ENCODE assay signal across 2 cellular contexts in genomic region chr17:28282596-28282995, GRCh38.
TF ChIP-seq lines count a peak whose summit lies in the region.

No MANE protein-coding gene starts in this region.

TF ChIP-seq in A549, 52 proteins besides CTCF, POLR2A, EP300 and RAD21 (continued from another document):
- TF ChIP-seq FOSB (CRISPR knock-in tag; IDR thresholded peaks at IDR 0.05), result no peak
- TF ChIP-seq BHLHE40 (IDR thresholded peaks at IDR 0.05; ENCODE audit: low read depth, low read length), result no peak
- TF ChIP-seq ZFP36 (IDR thresholded peaks at IDR 0.05; ENCODE audit: borderline replicate concordance, partially characterized antibody), result no peak
- no peak for TF ChIP-seq SREBF2 (IDR thresholded peaks at IDR 0.05)
- no peak for TF ChIP-seq HOXA7 (CRISPR knock-in tag; IDR thresholded peaks at IDR 0.05)
- TF ChIP-seq PHF8 (IDR thresholded peaks at IDR 0.05; ENCODE audit: borderline replicate concordance, low read depth), result no peak
- no peak for TF ChIP-seq NR3C1 (IDR thresholded peaks at IDR 0.05)

TF ChIP-seq in HEK293, 187 proteins besides CTCF, POLR2A, EP300 and RAD21 (continued from another document and continues in another):
- TF ChIP-seq ZNF777 (tag by site-specific recombination; IDR thresholded peaks at IDR 0.05; ENCODE audit: borderline replicate concordance) (no peak), ZNF747 (tag by site-specific recombination; IDR thresholded peaks at IDR 0.05) (no peak), ZNF658 (tag by site-specific recombination; IDR thresholded peaks at IDR 0.05) (no peak), GFI1B (tag by site-specific recombination; IDR thresholded peaks at IDR 0.05) (no peak), ZFP3 (tag by site-specific recombination; IDR thresholded peaks at IDR 0.05; ENCODE audit: low read depth) (no peak), ZNF223 (tag by site-specific recombination; IDR thresholded peaks at IDR 0.05) (no peak), ZNF518A (tag by site-specific recombination; conservative IDR thresholded peaks at IDR 0.05; ENCODE audit: low read depth) (peak; percentile 56), ZNF610 (tag by site-specific recombination; IDR thresholded peaks at IDR 0.05; ENCODE audit: borderline replicate concordance) (no peak), ZNF354C (tag by site-specific recombination; IDR thresholded peaks at IDR 0.05; ENCODE audit: borderline replicate concordance, low read depth) (no peak), ZBTB8A (tag by site-specific recombination; IDR thresholded peaks at IDR 0.05) (peak; percentile 72), ZNF132 (tag by site-specific recombination; IDR thresholded peaks at IDR 0.05; ENCODE audit: borderline replicate concordance) (no peak), ZNF473 (tag by site-specific recombination; IDR thresholded peaks at IDR 0.05) (no peak), ZBTB48 (tag by site-specific recombination; IDR thresholded peaks at IDR 0.05) (no peak), MYNN (tag by site-specific recombination; IDR thresholded peaks at IDR 0.05; ENCODE audit: borderline replicate concordance) (no peak), ZNF701 (tag by site-specific recombination; IDR thresholded peaks at IDR 0.05) (no peak), ZEB2 (tag by site-specific recombination; IDR thresholded peaks at IDR 0.05) (peak; percentile 70; the same call in 1 of the 2 replicates), ZNF324 (tag by site-specific recombination; IDR thresholded peaks at IDR 0.05) (peak; percentile 55; the same call in 1 of the 2 replicates), ZNF280C (tag by site-specific recombination; IDR thresholded peaks at IDR 0.05) (no peak), ZNF416 (tag by site-specific recombination; IDR thresholded peaks at IDR 0.05) (no peak), ZFHX2 (tag by site-specific recombination; conservative IDR thresholded peaks at IDR 0.05) (peak; percentile 77), ZNF837 (tag by site-specific recombination; IDR thresholded peaks at IDR 0.05) (no peak), ZNF10 (tag by site-specific recombination; IDR thresholded peaks at IDR 0.05) (no peak), ZNF146 (tag by site-specific recombination; IDR thresholded peaks at IDR 0.05) (no peak), ZNF639 (tag by site-specific recombination; IDR thresholded peaks at IDR 0.05) (no peak), SP7 (tag by site-specific recombination; IDR thresholded peaks at IDR 0.05) (peak; percentile 76), IKZF3 (tag by site-specific recombination; IDR thresholded peaks at IDR 0.05) (0 out of 2 replicates have a peak, but pooled peaks have one; percentile 42), ZSCAN4 (tag by site-specific recombination; IDR thresholded peaks at IDR 0.05) (no peak), YY1 (tag by site-specific recombination; IDR thresholded peaks at IDR 0.05) (no peak), ZNF768 (tag by site-specific recombination; IDR thresholded peaks at IDR 0.05) (no peak), ZNF169 (tag by site-specific recombination; IDR thresholded peaks at IDR 0.05) (no peak), ZNF404 (tag by site-specific recombination; IDR thresholded peaks at IDR 0.05) (no peak), GLI2 (tag by site-specific recombination; IDR thresholded peaks at IDR 0.05; ENCODE audit: borderline replicate concordance, low read depth) (no peak), ZNF280D (tag by site-specific recombination; IDR thresholded peaks at IDR 0.05) (0 out of 2 replicates have a peak, but pooled peaks have one; percentile 42), BCL11A (tag by site-specific recombination; IDR thresholded peaks at IDR 0.05; ENCODE audit: low read depth) (no peak), ZNF121 (tag by site-specific recombination; IDR thresholded peaks at IDR 0.05) (no peak), KLF1 (tag by site-specific recombination; IDR thresholded peaks at IDR 0.05) (no peak), ZNF692 (tag by site-specific recombination; IDR thresholded peaks at IDR 0.05) (peak; percentile 51), ZNF18 (tag by site-specific recombination; IDR thresholded peaks at IDR 0.05) (no peak), SCRT2 (tag by site-specific recombination; IDR thresholded peaks at IDR 0.05) (no peak), ZNF221 (tag by site-specific recombination; IDR thresholded peaks at IDR 0.05; ENCODE audit: borderline replicate concordance) (no peak), ZNF362 (tag by site-specific recombination; IDR thresholded peaks at IDR 0.05) (peak; percentile 88), ZNF23 (tag by site-specific recombination; IDR thresholded peaks at IDR 0.05; ENCODE audit: borderline replicate concordance) (no peak), ZXDB (tag by site-specific recombination; IDR thresholded peaks at IDR 0.05) (no peak), ZNF19 (tag by site-specific recombination; IDR thresholded peaks at IDR 0.05; ENCODE audit: low read depth) (no peak), PRDM1 (tag by site-specific recombination; IDR thresholded peaks at IDR 0.05) (no peak)
